1 cellular context compared by ENCODE assay signal in the genomic region with DNA sequence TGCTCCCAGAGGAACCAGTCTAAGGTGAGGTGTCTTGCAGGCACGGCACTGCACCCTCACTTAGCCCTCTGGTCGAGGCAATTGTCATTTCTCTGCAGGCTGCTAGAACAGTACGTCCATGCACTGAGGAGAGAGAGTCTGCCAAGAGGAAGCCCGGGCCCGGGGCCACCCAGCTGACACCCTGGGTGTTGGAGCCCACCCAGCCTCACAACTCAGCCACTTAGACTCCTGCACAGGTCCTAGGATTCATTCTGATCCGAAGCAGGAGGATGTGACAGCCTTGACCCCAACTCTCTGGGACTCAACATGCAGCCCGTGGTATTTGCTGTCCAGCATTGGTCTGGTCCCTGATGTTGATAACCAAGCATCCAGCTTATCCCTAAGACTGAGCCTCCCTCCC.
TF ChIP-seq lines count a peak whose summit lies in the region.

No MANE protein-coding gene starts in this region.

TF ChIP-seq in IMR-90, 13 proteins besides CTCF, POLR2A, EP300 and RAD21:
- TF ChIP-seq RFX5 (IDR thresholded peaks at IDR 0.05; ENCODE audit: low read depth, low read length) = no peak
- no peak for TF ChIP-seq RCOR1 (IDR thresholded peaks at IDR 0.05; ENCODE audit: insufficient replicate concordance, low read length)
